16 cellular contexts compared by ENCODE assay signal in the genomic region with DNA sequence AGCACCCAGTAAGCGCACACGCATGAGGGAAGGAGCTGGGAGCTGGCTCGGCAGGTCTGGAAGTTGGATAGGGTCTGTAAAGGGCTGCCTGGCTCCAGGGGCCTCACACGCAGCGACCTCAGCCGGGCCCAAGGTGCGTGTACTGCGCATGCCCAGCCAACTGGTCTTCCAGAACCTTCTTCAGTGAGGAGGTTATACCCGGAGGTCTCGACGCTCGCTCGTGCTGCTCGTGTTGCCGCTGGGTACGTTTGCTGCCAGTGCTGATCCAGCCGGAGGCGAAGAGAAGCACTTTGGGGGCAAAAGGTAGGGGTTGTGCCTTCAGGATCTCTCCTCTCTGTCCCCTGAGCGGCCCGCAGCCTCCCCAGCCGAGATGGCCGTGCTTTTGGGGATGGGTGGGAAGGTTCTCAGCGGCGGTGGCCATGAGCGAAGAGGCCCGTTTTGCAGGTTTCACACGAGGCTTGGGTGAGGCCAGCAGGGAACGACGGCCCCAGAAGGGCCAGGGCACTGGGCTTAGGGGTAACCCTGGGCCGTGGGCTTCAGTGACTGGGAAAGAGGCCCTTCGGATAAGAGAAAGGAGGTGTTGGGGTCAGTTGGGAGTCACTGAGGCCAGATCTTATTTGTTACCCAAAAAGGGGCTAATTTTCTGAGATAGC. TPM values are rescaled to one million over a fixed set of nuclear protein-coding genes. Genes with fewer than 3 reads are reported as not detected.
DNase-seq lines count a peak whose midpoint lies in the region; ATAC-seq, FAIRE-seq and TF ChIP-seq lines count a peak whose summit lies in the region.
"Had no signal": no experiment of that assay in that cellular context is flagged by ENCODE, and none has a peak within 500 bp of the region (broad histone marks: within the 10 kb centered on the region; RNA-seq: fewer than 3 reads in every experiment).

No MANE protein-coding gene starts in this region.

- no peak overlapping the region for H3T11ph ChIP-seq in H9 (ENCODE audit: low read length)

- no peak overlapping the region for H3K23ac ChIP-seq in H9 (ENCODE audit: insufficient read length, low read depth, low read length)

- peaks cover 18 to 19% of the 10 kb centered on the region in 2 experiments for H3K4me1 Mint-ChIP-seq in H9
- H3K4me1 Mint-ChIP-seq in brain, result peaks cover 12% of the 10 kb centered on the region
- peaks cover 16% of the 10 kb centered on the region for H3K4me1 Mint-ChIP-seq in mesothelial cell of epicardium
- H3K4me1 Mint-ChIP-seq: neural crest cell had no signal

- H3K4me3 ChIP-seq in smooth muscle cell (no peak overlapping the region), HAP-1 (no peak overlapping the region)

- no peak overlapping the region for H2AK5ac ChIP-seq in H9 (ENCODE audit: insufficient read length, low read length)

- peak; percentile 31 for DNase-seq in H9
- DNase-seq in mesothelial cell of epicardium (ENCODE audit: low spot score in 2 of 2, unreplicated experiment in 2 of 2), result no peak
- no peak for DNase-seq in smooth muscle cell (lab: John Stamatoyannopoulos, UW; ENCODE audit: unreplicated experiment)
- DNase-seq in HAP-1 (ENCODE audit: low spot score in 2 of 2), result no peak
- no peak for DNase-seq in DMS79 treated with DMSO at 0.1 percent for 48 hours (lab: John Stamatoyannopoulos, UW)
- no peak for DNase-seq in GM19239 (ENCODE audit: insufficient read length, low spot score)
- DNase-seq: activated CD4-positive, alpha-beta T cell treated with anti-CD3 and anti-CD28 coated beads for 36 hours; activated T-cell treated with anti-CD3 and anti-CD28 coated beads, Interleukin-2, amount 50 U/mL, for 4 hours; effector memory CD8-positive, alpha-beta T cell; kidney glomerular epithelial cell had no signal

- H3K27ac Mint-ChIP-seq in H9 (peak overlapping the region in 1 of 3 experiments; percentile 34; a peak in 2 of 7 replicates), brain (peak overlapping the region in 3 of 5 experiments; percentile 48 to 91 (median 80)), mesothelial cell of epicardium (peak overlapping the region; percentile 89)
- H3K27ac Mint-ChIP-seq: activated CD4-positive, alpha-beta T cell treated with anti-CD3 and anti-CD28 coated beads for 36 hours; effector memory CD8-positive, alpha-beta T cell had no signal

- no peak overlapping the region for H2BK15ac ChIP-seq in H9 (ENCODE audit: low read depth, low read length)

- no peak overlapping the region for H4K91ac ChIP-seq in H9 (ENCODE audit: insufficient read length, low read depth, low read length)

- no peaks in the 10 kb centered on the region for H3K79me1 ChIP-seq in H9 (ENCODE audit: insufficient read depth, low read depth, low read length, poor library complexity, severe bottlenecking)

- no peak overlapping the region for H3K4me3 Mint-ChIP-seq in H9
- H3K4me3 Mint-ChIP-seq in brain, result no peak overlapping the region
- H3K4me3 Mint-ChIP-seq in mesothelial cell of epicardium, result no peak overlapping the region
- H3K4me3 Mint-ChIP-seq: activated CD4-positive, alpha-beta T cell treated with anti-CD3 and anti-CD28 coated beads for 36 hours; activated T-cell treated with anti-CD3 and anti-CD28 coated beads, Interleukin-2, amount 50 U/mL, for 4 hours; effector memory CD8-positive, alpha-beta T cell; neural crest cell had no signal

- in situ Hi-C loops in HAP-1 (cut with MboI; ENCODE audit: low sequenced_read_pairs), result no loop called here

- H2BK20ac ChIP-seq in H9 (ENCODE audit: low read depth, low read length, poor library complexity, severe bottlenecking), result no peak overlapping the region

- H2BK120ac ChIP-seq in H9 (ENCODE audit: low read depth, low read length, poor library complexity, severe bottlenecking), result no peak overlapping the region

- H3K14ac ChIP-seq in H9 (ENCODE audit: insufficient read depth, low read length), result no peak overlapping the region

- TF ChIP-seq CTCF in H9 (conservative IDR thresholded peaks at IDR 0.05) (no peak), brain (conservative IDR thresholded peaks at IDR 0.05) (no peak), mesothelial cell of epicardium (IDR thresholded peaks at IDR 0.05; ENCODE audit: unreplicated experiment) (no peak), smooth muscle cell (IDR thresholded peaks at IDR 0.05; ENCODE audit: borderline replicate concordance, insufficient read depth, poor library complexity, severe bottlenecking) (no peak)

- H3K56ac ChIP-seq in H9 (ENCODE audit: insufficient read length, low read depth, low read length), result no peak overlapping the region

- no peak overlapping the region for H2BK12ac ChIP-seq in H9 (ENCODE audit: insufficient read length, low read depth, low read length)

- peaks cover 10% of the 10 kb centered on the region; the same call in 1 of the 2 replicates for H3K4me1 ChIP-seq in H9 (ENCODE audit: insufficient read depth, low read length)
- H3K4me1 ChIP-seq in smooth muscle cell (ENCODE audit: low read depth), result peaks cover 10% of the 10 kb centered on the region
- no peaks in the 10 kb centered on the region for H3K4me1 ChIP-seq in HAP-1

- H3K36me3 Mint-ChIP-seq in H9 (ENCODE audit: insufficient read depth in 1 of 3, low read depth in 3 of 3), result no peaks in the 10 kb centered on the region
- H3K36me3 Mint-ChIP-seq in brain, result no peaks in the 10 kb centered on the region
- no peaks in the 10 kb centered on the region for H3K36me3 Mint-ChIP-seq in mesothelial cell of epicardium

- H4K5ac ChIP-seq in H9 (ENCODE audit: insufficient read length, low read depth, low read length), result no peak overlapping the region

- no peaks in the 10 kb centered on the region for H3K9me3 Mint-ChIP-seq in H9
- H3K9me3 Mint-ChIP-seq in brain, result peaks cover 0 to 2% (median 0%) of the 10 kb centered on the region in 5 experiments
- no peaks in the 10 kb centered on the region for H3K9me3 Mint-ChIP-seq in mesothelial cell of epicardium
- H3K9me3 Mint-ChIP-seq: activated T-cell treated with anti-CD3 and anti-CD28 coated beads, Interleukin-2, amount 50 U/mL, for 4 hours; effector memory CD8-positive, alpha-beta T cell; neural crest cell had no signal

- H3K36me3 ChIP-seq in smooth muscle cell (ENCODE audit: low read depth) (no peaks in the 10 kb centered on the region), HAP-1 (replicated peaks) (no peaks in the 10 kb centered on the region)

- H3F3A ChIP-seq in smooth muscle cell (ENCODE audit: low read depth), result peaks cover 6% of the 10 kb centered on the region

- H3K23me2 ChIP-seq in H9 (ENCODE audit: insufficient read length, low read depth, low read length, poor library complexity, severe bottlenecking), result no peaks in the 10 kb centered on the region

- no peak overlapping the region for H3K4ac ChIP-seq in H9 (ENCODE audit: low read depth, low read length)

- no peak for ATAC-seq in HG02852 (IDR thresholded peaks at IDR 0.05; ENCODE audit: unreplicated experiment)
- ATAC-seq: activated T-cell treated with anti-CD3 and anti-CD28 coated beads, Interleukin-2, amount 50 U/mL, for 4 hours; effector memory CD8-positive, alpha-beta T cell had no signal

- no peak overlapping the region for H2BK5ac ChIP-seq in H9 (ENCODE audit: insufficient read length, low read length)

- no peak overlapping the region for H4K8ac ChIP-seq in H9 (replicated peaks; ENCODE audit: insufficient read length, low read depth, low read length)

- H2AFZ ChIP-seq in H9 (ENCODE audit: low read length) (peak overlapping the region; percentile 73), smooth muscle cell (ENCODE audit: low read depth) (peak overlapping the region; percentile 70)

- no peak for FAIRE-seq in GM19239 (lab: Jason Lieb, UNC)
- FAIRE-seq: HTR-8/SVneo had no signal

- no peaks in the 10 kb centered on the region for H4K20me1 ChIP-seq in H9 (ENCODE audit: control insufficient read depth, insufficient read depth, insufficient read length)
- no peaks in the 10 kb centered on the region for H4K20me1 ChIP-seq in smooth muscle cell (ENCODE audit: low read depth)

- H3K27ac ChIP-seq in H9 (ENCODE audit: insufficient read length, low read depth, low read length) (no peak overlapping the region), smooth muscle cell (ENCODE audit: low read depth) (peak overlapping the region; percentile 97)

- H3K79me2 ChIP-seq in H9 (ENCODE audit: insufficient read depth, low read length) (no peaks in the 10 kb centered on the region), smooth muscle cell (ENCODE audit: low read depth) (no peaks in the 10 kb centered on the region)

- WGBS in H9 (ENCODE audit: extremely low coverage, insufficient read length, low lambda C conversion rate), result no CpG with 5 or more reads among the region's 31 CpGs
- WGBS in smooth muscle cell (ENCODE audit: low lambda C conversion rate), result 97% methylated on average over 31 of the region's 31 CpGs

- H3K27me3 Mint-ChIP-seq in H9 (ENCODE audit: low read depth) (peaks cover 9% of the 10 kb centered on the region; the same call in 1 of the 2 replicates), brain (peaks cover 3% of the 10 kb centered on the region), mesothelial cell of epicardium (ENCODE audit: low read depth) (peaks cover 18% of the 10 kb centered on the region)

- no peak overlapping the region for H3K4me2 ChIP-seq in H9 (ENCODE audit: insufficient read depth, insufficient read length, low read length)
- peak overlapping the region; percentile 76 for H3K4me2 ChIP-seq in smooth muscle cell

- H3K27me3 ChIP-seq in H9 (ENCODE audit: insufficient read depth, low read length), result no peaks in the 10 kb centered on the region
- no peaks in the 10 kb centered on the region for H3K27me3 ChIP-seq in smooth muscle cell (ENCODE audit: low read depth)
- no peaks in the 10 kb centered on the region for H3K27me3 ChIP-seq in HAP-1 (ENCODE audit: low read depth)

- no peaks in the 10 kb centered on the region for H3K9me3 ChIP-seq in H9 (ENCODE audit: control insufficient read depth, low read depth, low read length)
- no peaks in the 10 kb centered on the region for H3K9me3 ChIP-seq in smooth muscle cell (replicated peaks; ENCODE audit: low read depth)
- no peaks in the 10 kb centered on the region for H3K9me3 ChIP-seq in HAP-1

- H3K9ac ChIP-seq in H9 (ENCODE audit: extremely low read depth, insufficient read length, low read length), result no peak overlapping the region
- H3K9ac ChIP-seq in smooth muscle cell (ENCODE audit: low read depth), result peak overlapping the region; percentile 82

- no peak overlapping the region for H3K18ac ChIP-seq in H9 (ENCODE audit: insufficient read length, low read depth, low read length)

RNA-seq across cellular contexts. Expression of a gene that starts 3.8 kb away (rescaled TPM):
- total RNA-seq in H9 (2021) (not detected in 2 replicates), mesothelial cell of epicardium (not detected in 3 replicates), smooth muscle cell (0.27 and 0.45 TPM in 2 replicates)
- polyA plus RNA-seq in brain (ENCODE audit: insufficient read depth, low read depth, low replicate concordance) (not detected), smooth muscle cell (0.16 TPM in 1 of 2 replicates, not detected in the other)
- total RNA-seq: glomerular endothelial cell, neural crest cell had no signal
- polyA plus RNA-seq: BJ had no signal

RNA-seq across cellular contexts. Expression of a gene that starts 12.2 kb away (rescaled TPM):
- total RNA-seq in H9 (2021), result not detected in 2 replicates
- polyA plus RNA-seq in brain (ENCODE audit: insufficient read depth, low read depth, low replicate concordance), result not detected
- total RNA-seq in mesothelial cell of epicardium, result 0.32 to 0.44 TPM in 2 of 3 replicates, not detected in the other
- 18.9 and 19.7 TPM in 2 replicates for total RNA-seq in smooth muscle cell
- 18.9 and 21.2 TPM in 2 replicates for polyA plus RNA-seq in smooth muscle cell
- total RNA-seq: neural crest cell had no signal
- polyA plus RNA-seq: BJ had no signal

RNA-seq across cellular contexts. Expression of a gene that starts 20.4 kb away (rescaled TPM):
- total RNA-seq in H9 (2021) (79.3 and 80.6 TPM in 2 replicates), mesothelial cell of epicardium (39.3 to 42.8 TPM (median 41.1 TPM) in 3 replicates), smooth muscle cell (33.3 and 38.8 TPM in 2 replicates)
- polyA plus RNA-seq in brain (ENCODE audit: insufficient read depth, low read depth, low replicate concordance) (12.7 TPM), smooth muscle cell (30.3 and 44.0 TPM in 2 replicates)

RNA-seq across cellular contexts. Expression of a gene that starts 24.7 kb away (rescaled TPM):
- not detected in 2 replicates for total RNA-seq in H9 (2021)
- polyA plus RNA-seq in brain (ENCODE audit: insufficient read depth, low read depth, low replicate concordance), result not detected
- not detected in 3 replicates for total RNA-seq in mesothelial cell of epicardium
- not detected in 2 replicates for total RNA-seq in smooth muscle cell
- polyA plus RNA-seq in smooth muscle cell, result not detected in 2 replicates
- total RNA-seq: neural crest cell had no signal
- polyA plus RNA-seq: BJ had no signal

Comparison
In these comparisons a context has a peak if more than half of its experiments do, and no peak if none do; other contexts are left out.
1. RNA of a gene that starts 12.2 kb away (total RNA-seq): 18.9 to 19.7 TPM in smooth muscle cell; 0.32 to 0.44 TPM in mesothelial cell of epicardium and not detected in H9; every median in the first group is over 10 times any median in the second.